10 cellular contexts compared by ENCODE assay signal in the genomic region with DNA sequence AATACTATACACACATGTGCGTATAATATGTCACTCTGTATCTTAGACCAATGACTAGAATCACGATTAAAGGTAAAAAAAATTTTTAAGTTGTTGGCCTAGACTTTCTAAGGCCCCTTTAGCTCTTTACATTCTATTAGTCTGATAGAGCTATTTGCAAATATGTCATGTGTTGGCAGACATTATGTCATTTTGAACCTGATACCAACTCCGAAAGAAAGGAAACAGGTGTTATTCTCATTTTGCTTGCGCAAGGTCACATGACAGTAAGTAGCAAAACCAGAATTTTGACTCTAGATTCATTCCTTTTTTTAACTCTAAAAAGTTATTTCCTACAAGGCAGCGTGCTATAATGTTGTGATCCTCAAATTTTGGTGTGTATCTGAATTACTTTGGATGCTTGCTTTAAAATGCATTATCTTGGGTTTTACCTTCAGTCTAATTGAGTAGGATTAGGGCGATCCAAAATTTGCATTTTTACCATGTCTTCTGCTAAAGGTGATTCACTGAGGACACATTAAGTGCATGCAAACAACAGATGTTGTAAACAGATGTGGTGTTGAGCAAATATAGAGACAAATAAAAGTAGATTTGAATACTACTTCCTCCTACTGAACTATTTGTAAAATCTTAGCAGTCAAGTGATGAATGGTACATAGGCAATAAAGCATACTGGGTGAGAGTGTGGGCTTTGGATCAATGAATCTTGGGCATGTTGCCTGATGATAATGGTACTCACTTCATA.
A peak's percentile ranks its signal among the peaks of the same experiment; 100 is the strongest.
DNase-seq lines count a peak whose midpoint lies in the region; ATAC-seq and TF ChIP-seq lines count a peak whose summit lies in the region.
"Had no signal": no experiment of that assay in that cellular context is flagged by ENCODE, and none has a peak within 500 bp of the region (broad histone marks: within the 10 kb centered on the region; RNA-seq: fewer than 3 reads in every experiment).

No MANE protein-coding gene starts in this region.

- no peak overlapping the region for H3K27ac ChIP-seq in tibial nerve
- H3K27ac ChIP-seq: right lobe of liver had no signal

- no peaks in the 10 kb centered on the region for H3K27me3 ChIP-seq in tibial nerve
- H3K27me3 ChIP-seq: right lobe of liver had no signal

- TF ChIP-seq EP300 in tibial nerve (IDR thresholded peaks at IDR 0.05): no peak

- H3K27ac Mint-ChIP-seq in activated naive CD4-positive, alpha-beta T cell treated with anti-CD3 and anti-CD28 coated beads, Interleukin-2, amount 10 ng/mL, durations not matched to agents 7 days and 5 days: no peak overlapping the region

- no peaks in the 10 kb centered on the region for H3K27me3 Mint-ChIP-seq in activated naive CD4-positive, alpha-beta T cell treated with anti-CD3 and anti-CD28 coated beads, Interleukin-2, amount 10 ng/mL, durations not matched to agents 7 days and 5 days

- H3K36me3 Mint-ChIP-seq in activated naive CD4-positive, alpha-beta T cell treated with anti-CD3 and anti-CD28 coated beads, Interleukin-2, amount 10 ng/mL, durations not matched to agents 7 days and 5 days: peaks cover 23% of the 10 kb centered on the region

- TF ChIP-seq POLR2A in tibial nerve (IDR thresholded peaks at IDR 0.05): no peak

- TF ChIP-seq CTCF in GM10266 (IDR thresholded peaks at IDR 0.05; ENCODE audit: control insufficient read depth, insufficient read depth, low read depth, missing control alignments): no peak
- TF ChIP-seq CTCF in tibial nerve (IDR thresholded peaks at IDR 0.05): no peak

- H3K4me3 ChIP-seq in tibial nerve: no peak overlapping the region
- H3K4me3 ChIP-seq: right lobe of liver had no signal

- DNase-seq in GM10266 (ENCODE audit: extremely low spot score) (peak; percentile 32), NAMALWA (ENCODE audit: low spot score) (peak; percentile 58), SKM-1 treated with dmso at 0.1 percent for 144 hours (lab: John Stamatoyannopoulos, UW; ENCODE audit: unreplicated experiment) (no peak), tibial nerve (ENCODE audit: low spot score in 2 of 2) (no peak), LoVo (ENCODE audit: low spot score) (no peak)
- no peak for DNase-seq in activated naive CD4-positive, alpha-beta T cell treated with anti-CD3 and anti-CD28 coated beads, Interleukin-2, amount 10 ng/mL, durations not matched to agents 7 days and 5 days
- DNase-seq: PC-3, right lobe of liver had no signal

- ATAC-seq in GM19438 (IDR thresholded peaks at IDR 0.05; ENCODE audit: low read depth, unreplicated experiment): peak; percentile 75
- ATAC-seq in HG02938 (IDR thresholded peaks at IDR 0.05; ENCODE audit: unreplicated experiment): peak; percentile 79
- ATAC-seq: PC-3, right lobe of liver had no signal

- H3K4me1 ChIP-seq in tibial nerve: no peaks in the 10 kb centered on the region
- H3K4me1 ChIP-seq: right lobe of liver had no signal

- no peaks in the 10 kb centered on the region for H3K9me3 ChIP-seq in tibial nerve
- H3K9me3 ChIP-seq: right lobe of liver had no signal

- 81 to 90% methylated on average over 6 of the region's 6 CpGs for WGBS in tibial nerve, 2 donors

- no peak overlapping the region for H3K4me3 Mint-ChIP-seq in activated naive CD4-positive, alpha-beta T cell treated with anti-CD3 and anti-CD28 coated beads, Interleukin-2, amount 10 ng/mL, durations not matched to agents 7 days and 5 days

- H3K4me1 Mint-ChIP-seq in activated naive CD4-positive, alpha-beta T cell treated with anti-CD3 and anti-CD28 coated beads, Interleukin-2, amount 10 ng/mL, durations not matched to agents 7 days and 5 days: peaks cover 31% of the 10 kb centered on the region

- peaks cover 0 to 9% (median 0%) of the 10 kb centered on the region in 3 donors for H3K36me3 ChIP-seq in tibial nerve
- H3K36me3 ChIP-seq: right lobe of liver had no signal

- CTCF ChIA-PET in activated naive CD4-positive, alpha-beta T cell treated with anti-CD3 and anti-CD28 coated beads, Interleukin-2, amount 10 ng/mL, durations not matched to agents 7 days and 5 days (lab: Charles Lee): interaction anchor here (0.8 to 1.5 kb wide), 2 partner anchors 12 to 13 kb away, joined by 3 to 6 read pairs; no protein-coding TSS in a partner anchor

- peaks cover 9% of the 10 kb centered on the region for H3K9me3 Mint-ChIP-seq in activated naive CD4-positive, alpha-beta T cell treated with anti-CD3 and anti-CD28 coated beads, Interleukin-2, amount 10 ng/mL, durations not matched to agents 7 days and 5 days

Comparison
In these comparisons a context has a peak if more than half of its experiments do, and no peak if none do; other contexts are left out.
1. DNase-seq: peak in GM10266 (single experiment) and NAMALWA (single experiment); none in activated naive CD4-positive, alpha-beta T cell treated with anti-CD3 and anti-CD28 coated beads, Interleukin-2, amount 10 ng/mL, durations not matched to agents 7 days and 5 days (single experiment), SKM-1 treated with dmso at 0.1 percent for 144 hours (single experiment), tibial nerve (0 of 2) and LoVo (single experiment).